In genomic region chr16:4347765-4348509, GRCh38 we compare ENCODE assay signal across 1 cellular context.
TF ChIP-seq lines count a peak whose summit lies in the region.

No MANE protein-coding gene starts in this region.

TF ChIP-seq in GM12878, 131 proteins besides CTCF, POLR2A, EP300 and RAD21:
- no peak for TF ChIP-seq ZNF207 (IDR thresholded peaks at IDR 0.05; ENCODE audit: borderline replicate concordance)
- no peak for TF ChIP-seq PBX3 (IDR thresholded peaks at IDR 0.05; ENCODE audit: insufficient replicate concordance, low read depth, low read length)
- TF ChIP-seq TARDBP (IDR thresholded peaks at IDR 0.05; ENCODE audit: borderline replicate concordance), result no peak
- TF ChIP-seq ZSCAN29 (IDR thresholded peaks at IDR 0.05), result no peak
- no peak for TF ChIP-seq DPF2 (IDR thresholded peaks at IDR 0.05)
- no peak for TF ChIP-seq SMAD1 (IDR thresholded peaks at IDR 0.05; ENCODE audit: low read depth, partially characterized antibody)
- TF ChIP-seq E4F1 (IDR thresholded peaks at IDR 0.05; ENCODE audit: borderline replicate concordance, partially characterized antibody), result no peak
- TF ChIP-seq KAT2A (conservative IDR thresholded peaks at IDR 0.05; ENCODE audit: control insufficient read depth, low read depth, low read length), result no peak
- no peak for TF ChIP-seq CBX3 (IDR thresholded peaks at IDR 0.05; ENCODE audit: borderline replicate concordance, low read depth)
- no peak for TF ChIP-seq CREM (IDR thresholded peaks at IDR 0.05; ENCODE audit: low read depth)
TF ChIP-seq in GM12878: peak in this region for 0.
